In the genomic region with DNA sequence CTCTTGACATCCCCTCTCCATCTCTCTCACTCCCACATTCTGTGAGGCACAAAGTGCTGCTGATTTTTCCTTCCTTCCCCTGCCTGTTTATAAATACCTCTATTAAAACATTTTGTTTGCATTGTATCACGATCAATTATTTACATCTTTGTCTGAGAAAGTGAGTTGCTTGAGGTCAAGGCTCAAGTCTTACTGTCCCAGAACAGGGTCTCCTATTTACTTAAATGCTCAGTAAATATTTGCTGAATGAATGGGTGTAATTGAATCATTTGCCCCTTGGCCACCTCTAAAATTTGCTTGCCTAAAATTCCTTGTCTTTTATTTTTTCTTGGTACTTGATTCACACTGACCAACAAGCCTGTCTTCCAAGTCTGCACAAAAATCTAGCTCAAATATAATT, we compare ENCODE assay signal across 16 cellular contexts.
DNase-seq lines count a peak whose midpoint lies in the region; ATAC-seq and TF ChIP-seq lines count a peak whose summit lies in the region.
"Had no signal": no experiment of that assay in that cellular context is flagged by ENCODE, and none has a peak within 500 bp of the region (broad histone marks: within the 10 kb centered on the region; RNA-seq: fewer than 3 reads in every experiment).

No MANE protein-coding gene starts in this region.

- H3K9me3 Mint-ChIP-seq in GM23338 (no peaks in the 10 kb centered on the region), WTC11 (peaks cover 3% of the 10 kb centered on the region; the same call in 1 of the 2 replicates), osteocyte (ENCODE audit: unreplicated experiment) (peaks cover 7% of the 10 kb centered on the region), natural killer cell (peaks cover 0 to 2% of the 10 kb centered on the region in 2 donors)
- H3K9me3 Mint-ChIP-seq: CD4-positive, alpha-beta T cell had no signal

- H3K4me2 ChIP-seq in GM23338 = no peak overlapping the region

- H3K79me2 ChIP-seq in GM23338 (replicated peaks; ENCODE audit: insufficient read depth) = peaks cover 54% of the 10 kb centered on the region

- peaks cover 17% of the 10 kb centered on the region; the same call in 1 of the 2 replicates for H3K36me3 ChIP-seq in GM23338 (ENCODE audit: insufficient read depth)

- H3K27ac Mint-ChIP-seq in GM23338 = peak overlapping the region; percentile 43
- peak overlapping the region; percentile 23; the same call in 1 of the 2 replicates for H3K27ac Mint-ChIP-seq in WTC11
- H3K27ac Mint-ChIP-seq in osteocyte (ENCODE audit: unreplicated experiment) = peak overlapping the region; percentile 15
- no peak overlapping the region for H3K27ac Mint-ChIP-seq in natural killer cell
- H3K27ac Mint-ChIP-seq: CD4-positive, alpha-beta T cell had no signal

- H3K36me3 Mint-ChIP-seq in GM23338 (ENCODE audit: low read depth) = peaks cover 51% of the 10 kb centered on the region
- peaks cover 31% of the 10 kb centered on the region for H3K36me3 Mint-ChIP-seq in WTC11
- peaks cover 40% of the 10 kb centered on the region for H3K36me3 Mint-ChIP-seq in osteocyte (ENCODE audit: unreplicated experiment)
- H3K36me3 Mint-ChIP-seq in natural killer cell = no peaks in the 10 kb centered on the region

- DNase-seq in GM23338 (ENCODE audit: low spot score) (no peak), LNCaP clone FGC (ENCODE audit: low read depth) (peak; percentile 26), WTC11 (ENCODE audit: low spot score) (no peak), osteocyte (ENCODE audit: extremely low spot score, unreplicated experiment) (no peak), cortex of kidney (lab: John Stamatoyannopoulos, UW) (no peak), OCI-M2 (lab: John Stamatoyannopoulos, UW; ENCODE audit: unreplicated experiment) (no peak), NCI-H774 (lab: John Stamatoyannopoulos, UW) (no peak), natural killer cell (no peak)
- DNase-seq: AML-193; Calu3; CD4-positive, alpha-beta T cell; DMS79 treated with DMSO at 0.1 percent for 48 hours; HCEC 1CT; KG1 had no signal

- H3K4me1 ChIP-seq in GM23338 (ENCODE audit: insufficient read depth) = peaks cover 57% of the 10 kb centered on the region

- peaks cover 7% of the 10 kb centered on the region for H3K27me3 Mint-ChIP-seq in GM23338 (ENCODE audit: insufficient read depth, low read depth, poor library complexity)
- no peaks in the 10 kb centered on the region for H3K27me3 Mint-ChIP-seq in WTC11 (ENCODE audit: low read depth)
- H3K27me3 Mint-ChIP-seq in osteocyte (ENCODE audit: unreplicated experiment) = no peaks in the 10 kb centered on the region
- H3K27me3 Mint-ChIP-seq in natural killer cell (ENCODE audit: low read depth in 2 of 2) = no peaks in the 10 kb centered on the region
- H3K27me3 Mint-ChIP-seq: CD4-positive, alpha-beta T cell had no signal

- H3K4me1 Mint-ChIP-seq in GM23338 (peaks cover 73% of the 10 kb centered on the region), WTC11 (peaks cover 79% of the 10 kb centered on the region), osteocyte (ENCODE audit: unreplicated experiment) (peaks cover 64% of the 10 kb centered on the region), natural killer cell (peaks cover 0 to 5% of the 10 kb centered on the region in 2 donors)

- intact Hi-C loops in natural killer cell (cut with micrococcal nuclease) = no loop called here

- no peaks in the 10 kb centered on the region for H3K27me3 ChIP-seq in GM23338 (ENCODE audit: insufficient read depth)

- H4K20me1 ChIP-seq in GM23338 (replicated peaks; ENCODE audit: insufficient read depth) = no peaks in the 10 kb centered on the region; the same call in 1 of the 2 replicates

- CTCF ChIA-PET in WTC11 (lab: Charles Lee) = no interaction called here

- TF ChIP-seq CTCF in GM23338 (conservative IDR thresholded peaks at IDR 0.05; ENCODE audit: low read depth in 2 of 2) (no peak), LNCaP clone FGC (IDR thresholded peaks at IDR 0.05; ENCODE audit: control insufficient read depth, extremely low read depth, insufficient read depth) (no peak), WTC11 (IDR thresholded peaks at IDR 0.05) (no peak), osteocyte (IDR thresholded peaks at IDR 0.05) (no peak), natural killer cell (IDR thresholded peaks at IDR 0.05) (no peak)

- no peak overlapping the region for H3K27ac ChIP-seq in GM23338 (ENCODE audit: low read depth)
- H3K27ac ChIP-seq: C4-2B had no signal

- POLR2A ChIA-PET in WTC11 (lab: Charles Lee) = interaction anchor here (0.6 kb wide), 1 partner anchor 55 kb away, joined by 4 read pairs; no protein-coding TSS in a partner anchor

- H3K4me3 ChIP-seq in GM23338 (no peak overlapping the region), LNCaP clone FGC (ENCODE audit: low read depth, low read length) (no peak overlapping the region; the same call in 1 of the 2 replicates)
- H3K4me3 ChIP-seq: GM12878 had no signal

- no peaks in the 10 kb centered on the region for H3K9me2 ChIP-seq in GM23338 (ENCODE audit: insufficient read depth)

- 0 out of 2 replicates have a peak, but pooled peaks cover 5% of the 10 kb centered on the region for H3F3A ChIP-seq in GM23338 (replicated peaks; ENCODE audit: low read depth)

- H3K4me3 Mint-ChIP-seq in GM23338 = no peak overlapping the region
- no peak overlapping the region for H3K4me3 Mint-ChIP-seq in WTC11
- no peak overlapping the region for H3K4me3 Mint-ChIP-seq in osteocyte (ENCODE audit: unreplicated experiment)
- no peak overlapping the region for H3K4me3 Mint-ChIP-seq in natural killer cell
- H3K4me3 Mint-ChIP-seq: CD4-positive, alpha-beta T cell had no signal

- ATAC-seq in GM23338 (no peak), WTC11 (no peak), natural killer cell (no peak)
- ATAC-seq: GM12878 had no signal

- no peak overlapping the region for H2AFZ ChIP-seq in GM23338

TF ChIP-seq in GM23338, 12 proteins besides CTCF, POLR2A, EP300 and RAD21:
- TF ChIP-seq STAT1 (IDR thresholded peaks at IDR 0.05; ENCODE audit: unreplicated experiment) (no peak), ZNF114 (CRISPR knock-in tag; IDR thresholded peaks at IDR 0.05) (no peak), POLR2AphosphoS5 (IDR thresholded peaks at IDR 0.05; ENCODE audit: low read depth) (no peak), JUNB (IDR thresholded peaks at IDR 0.05; ENCODE audit: unreplicated experiment) (no peak), NANOG (IDR thresholded peaks at IDR 0.05; ENCODE audit: borderline replicate concordance) (no peak), EZH2 (IDR thresholded peaks at IDR 0.05; ENCODE audit: low read depth, unreplicated experiment) (no peak)

TF ChIP-seq in WTC11, 78 proteins besides CTCF, POLR2A, EP300 and RAD21:
- no peak for TF ChIP-seq ESRRA (CRISPR knock-in tag; IDR thresholded peaks at IDR 0.05; ENCODE audit: borderline replicate concordance)

Comparison
In these comparisons a context has a peak if more than half of its experiments do, and no peak if none do; other contexts are left out.
1. H3K27ac Mint-ChIP-seq: peak in GM23338 (single experiment), WTC11 (single experiment) and osteocyte (single experiment); none in natural killer cell (0 of 2).